In the genomic region with DNA sequence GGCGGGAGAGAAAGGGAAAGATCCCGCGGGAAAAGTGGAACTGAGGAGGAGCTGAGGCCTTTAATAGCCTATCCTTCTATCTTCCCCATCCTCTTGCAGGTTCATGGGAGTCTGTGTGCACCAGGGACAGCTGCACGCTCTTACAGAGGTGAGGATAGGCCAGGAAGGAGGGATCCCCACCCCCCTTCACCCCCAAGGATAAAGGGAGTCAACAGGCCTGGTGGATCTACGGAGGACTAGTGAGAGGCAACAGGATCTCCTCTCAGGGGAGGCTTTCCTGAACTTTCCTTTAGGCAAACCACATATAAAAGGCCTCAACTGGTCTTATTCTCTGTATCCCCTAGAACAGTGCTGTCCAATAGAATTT, we compare ENCODE assay signal across 8 cellular contexts. TPM values are rescaled to one million over a fixed set of nuclear protein-coding genes. Genes with fewer than 3 reads are reported as not detected.
DNase-seq lines count a peak whose midpoint lies in the region; ATAC-seq and TF ChIP-seq lines count a peak whose summit lies in the region.

No MANE protein-coding gene starts in this region.

- peaks cover 15% of the 10 kb centered on the region for H3K36me3 ChIP-seq in iPS-18a (ENCODE audit: control insufficient read depth, low read depth, low read length)
- H3K36me3 ChIP-seq in stomach smooth muscle (ENCODE audit: control insufficient read depth in 2 of 2, insufficient read depth in 2 of 2, low read length in 2 of 2), result peaks cover 19% of the 10 kb centered on the region in 2 donors

- H3K36me3 Mint-ChIP-seq in T-helper 2 cell treated with Interferon-gamma antibody and Interleukin-4, amounts not matched to agents 5 μg/mL and 100 μg/mL, for 36 hours (ENCODE audit: low read depth), result peaks cover 17% of the 10 kb centered on the region
- no peaks in the 10 kb centered on the region for H3K36me3 Mint-ChIP-seq in WTC11

- peak overlapping the region; percentile 81 for H3K4me3 Mint-ChIP-seq in T-helper 2 cell treated with Interferon-gamma antibody and Interleukin-4, amounts not matched to agents 5 μg/mL and 100 μg/mL, for 36 hours
- H3K4me3 Mint-ChIP-seq in WTC11, result peak overlapping the region; percentile 75

- H3K27me3 Mint-ChIP-seq in T-helper 2 cell treated with Interferon-gamma antibody and Interleukin-4, amounts not matched to agents 5 μg/mL and 100 μg/mL, for 36 hours (ENCODE audit: low read depth), result no peaks in the 10 kb centered on the region
- H3K27me3 Mint-ChIP-seq in WTC11 (ENCODE audit: low read depth), result peaks cover 5% of the 10 kb centered on the region

- no peak overlapping the region for H3K27ac Mint-ChIP-seq in T-helper 2 cell treated with Interferon-gamma antibody and Interleukin-4, amounts not matched to agents 5 μg/mL and 100 μg/mL, for 36 hours
- no peak overlapping the region for H3K27ac Mint-ChIP-seq in WTC11

- H3K9me3 ChIP-seq in iPS-18a (ENCODE audit: control insufficient read depth, low read depth, low read length), result no peaks in the 10 kb centered on the region
- no peaks in the 10 kb centered on the region for H3K9me3 ChIP-seq in stomach smooth muscle (ENCODE audit: control insufficient read depth in 2 of 2, low read length in 2 of 2)

- no peaks in the 10 kb centered on the region for H3K9me3 Mint-ChIP-seq in T-helper 2 cell treated with Interferon-gamma antibody and Interleukin-4, amounts not matched to agents 5 μg/mL and 100 μg/mL, for 36 hours
- no peaks in the 10 kb centered on the region for H3K9me3 Mint-ChIP-seq in WTC11

- TF ChIP-seq CTCF in WTC11 (IDR thresholded peaks at IDR 0.05), result no peak

- peaks cover 5% of the 10 kb centered on the region for H3K4me1 ChIP-seq in iPS-18a (ENCODE audit: control insufficient read depth, low read depth, low read length)
- H3K4me1 ChIP-seq in stomach smooth muscle (ENCODE audit: control insufficient read depth, insufficient read depth, low read length), result peaks cover 38% of the 10 kb centered on the region

- peaks cover 28% of the 10 kb centered on the region for H3K4me1 Mint-ChIP-seq in T-helper 2 cell treated with Interferon-gamma antibody and Interleukin-4, amounts not matched to agents 5 μg/mL and 100 μg/mL, for 36 hours (ENCODE audit: low read depth)
- peaks cover 13% of the 10 kb centered on the region for H3K4me1 Mint-ChIP-seq in WTC11

- ATAC-seq in WTC11, result no peak
- ATAC-seq in HG02610 (IDR thresholded peaks at IDR 0.05; ENCODE audit: unreplicated experiment), result no peak

- no peak for DNase-seq in T-helper 2 cell treated with Interferon-gamma antibody and Interleukin-4, amounts not matched to agents 5 μg/mL and 100 μg/mL, for 36 hours (ENCODE audit: low spot score)
- no peak for DNase-seq in T-helper 2 cell
- DNase-seq in WTC11 (ENCODE audit: low spot score), result no peak
- DNase-seq in HT-29 (ENCODE audit: low spot score), result no peak
- DNase-seq in GM19240 (ENCODE audit: insufficient read length, low spot score), result no peak

- H3K4me3 ChIP-seq in iPS-18a (ENCODE audit: low read length), result peak overlapping the region; percentile 70
- H3K4me3 ChIP-seq in stomach smooth muscle (ENCODE audit: low read length in 2 of 2), result peak overlapping the region; percentile 77 to 79

- POLR2A ChIA-PET in WTC11 (lab: Charles Lee), result interaction anchor here (0.7 to 1.1 kb wide), 2 partner anchors 40 to 126 kb away, joined by 3 read pairs; a partner anchor contains a TSS

- CTCF ChIA-PET in WTC11 (lab: Charles Lee), result interaction anchor here (1.0 to 3.3 kb wide), 3 partner anchors 8 to 126 kb away, joined by 5 to 36 read pairs (median 5); a partner anchor contains a TSS

- H3K9ac ChIP-seq in iPS-18a (ENCODE audit: low read length) (peak overlapping the region; percentile 42), stomach smooth muscle (ENCODE audit: low read length in 2 of 2) (peak overlapping the region; percentile 71 to 81)

- H3K27ac ChIP-seq in iPS-18a (ENCODE audit: low read length), result no peak overlapping the region
- H3K27ac ChIP-seq in stomach smooth muscle (ENCODE audit: low read length), result peak overlapping the region; percentile 6

- H3K27me3 ChIP-seq in iPS-18a (ENCODE audit: control insufficient read depth, insufficient read depth, low read length), result no peaks in the 10 kb centered on the region
- H3K27me3 ChIP-seq in stomach smooth muscle (ENCODE audit: control insufficient read depth in 1 of 2, insufficient read depth in 2 of 2, low read length in 2 of 2), result no peaks in the 10 kb centered on the region

TF ChIP-seq in WTC11, 78 proteins besides CTCF, POLR2A, EP300 and RAD21:
- TF ChIP-seq ATF1 (CRISPR knock-in tag; IDR thresholded peaks at IDR 0.05) (no peak), SMAD4 (CRISPR knock-in tag; IDR thresholded peaks at IDR 0.05) (no peak), ZNF416 (CRISPR knock-in tag; IDR thresholded peaks at IDR 0.05) (no peak), SOX15 (CRISPR knock-in tag; IDR thresholded peaks at IDR 0.05) (no peak), RELA (CRISPR knock-in tag; IDR thresholded peaks at IDR 0.05; ENCODE audit: borderline replicate concordance) (no peak)

RNA-seq across cellular contexts. Expression of a gene that starts 1.1 kb away (rescaled TPM):
- 18.9 to 20.4 TPM (median 19.3 TPM) in 3 replicates for total RNA-seq in WTC11 (2021)
- 7.7 and 7.9 TPM in 2 replicates for total RNA-seq in HT-29 (2014; rRNA removed; shearing (Covaris generic))

RNA-seq across cellular contexts. Expression of a gene that starts 12.1 kb away (rescaled TPM):
- total RNA-seq in WTC11 (2021), result 2.9 to 4.6 TPM (median 4.5 TPM) in 3 replicates
- total RNA-seq in HT-29 (2014; rRNA removed; shearing (Covaris generic)), result 0.23 TPM in 1 of 2 replicates, not detected in the other

RNA-seq across cellular contexts. Expression of a gene that starts 44.6 kb away (rescaled TPM):
- 4.1 to 7.2 TPM (median 5.4 TPM) in 3 replicates for total RNA-seq in WTC11 (2021)
- not detected in 2 replicates for total RNA-seq in HT-29 (2014; rRNA removed; shearing (Covaris generic))

RNA-seq across cellular contexts. Expression of a gene that starts 51.7 kb away (rescaled TPM):
- 23,577 to 25,958 TPM (median 25,042 TPM) in 3 replicates for total RNA-seq in WTC11 (2021)
- total RNA-seq in HT-29 (2014; rRNA removed; shearing (Covaris generic)), result 23,916 and 27,637 TPM in 2 replicates

RNA-seq across cellular contexts. Expression of a gene that starts 52.0 kb away (rescaled TPM):
- total RNA-seq in WTC11 (2021), result 10.8 to 14.7 TPM (median 14.1 TPM) in 3 replicates
- total RNA-seq in HT-29 (2014; rRNA removed; shearing (Covaris generic)), result 19.7 and 19.9 TPM in 2 replicates
